In genomic region chr7:106063039-106063438, GRCh38 we compare ENCODE assay signal across 13 cellular contexts. TPM values are rescaled to one million over a fixed set of nuclear protein-coding genes. Genes with fewer than 3 reads are reported as not detected.
DNase-seq lines count a peak whose midpoint lies in the region; ATAC-seq and TF ChIP-seq lines count a peak whose summit lies in the region.
"Had no signal": no experiment of that assay in that cellular context is flagged by ENCODE, and none has a peak within 500 bp of the region (broad histone marks: within the 10 kb centered on the region; RNA-seq: fewer than 3 reads in every experiment).

No MANE protein-coding gene starts in this region.

- H3K9me3 ChIP-seq in PC-9 (ENCODE audit: insufficient read depth, low read depth) (no peaks in the 10 kb centered on the region), esophagus muscularis mucosa (no peaks in the 10 kb centered on the region), body of pancreas (no peaks in the 10 kb centered on the region)

- no peaks in the 10 kb centered on the region for H3K9me2 ChIP-seq in PC-9 (ENCODE audit: insufficient read depth)

- H2AFZ ChIP-seq in PC-9 = no peak overlapping the region

- intact Hi-C loops in PC-9 (cut with micrococcal nuclease; ENCODE audit: unreplicated experiment) = no loop called here
- intact Hi-C loops in esophagus muscularis mucosa (cut with DNase I) = no loop called here
- intact Hi-C loops in body of pancreas (cut with DNase I) = no loop called here

- no peak for TF ChIP-seq EP300 in esophagus muscularis mucosa (IDR thresholded peaks at IDR 0.05)

- H3K36me3 Mint-ChIP-seq in activated CD8-positive, alpha-beta memory T cell treated with anti-CD3 and anti-CD28 coated beads, Interleukin-2, amount 10 ng/mL, durations not matched to agents 7 days and 5 days = no peaks in the 10 kb centered on the region
- peaks cover 5 to 8% of the 10 kb centered on the region in 2 donors for H3K36me3 Mint-ChIP-seq in stimulated activated naive B cell treated with anti-CD40 and anti-IgM and Interleukin-4, amounts not matched to agents 10 μg/mL and 1 μg/mL and 100 μg/mL, for 72 hours

- H3K9me3 Mint-ChIP-seq in activated CD8-positive, alpha-beta memory T cell treated with anti-CD3 and anti-CD28 coated beads, Interleukin-2, amount 10 ng/mL, durations not matched to agents 7 days and 5 days (ENCODE audit: low read depth) = no peaks in the 10 kb centered on the region
- H3K9me3 Mint-ChIP-seq in stimulated activated naive B cell treated with anti-CD40 and anti-IgM and Interleukin-4, amounts not matched to agents 10 μg/mL and 1 μg/mL and 100 μg/mL, for 72 hours = peaks cover 0 to 4% of the 10 kb centered on the region in 2 donors

- H3K36me3 ChIP-seq in PC-9 (ENCODE audit: low read depth) (no peaks in the 10 kb centered on the region), esophagus muscularis mucosa (no peaks in the 10 kb centered on the region), body of pancreas (replicated peaks in 1 of 2; ENCODE audit: insufficient read depth in 1 of 2, low read depth in 2 of 2) (no peaks in the 10 kb centered on the region)

- H3K4me1 Mint-ChIP-seq in activated CD8-positive, alpha-beta memory T cell treated with anti-CD3 and anti-CD28 coated beads, Interleukin-2, amount 10 ng/mL, durations not matched to agents 7 days and 5 days = peaks cover 32% of the 10 kb centered on the region
- H3K4me1 Mint-ChIP-seq in stimulated activated naive B cell treated with anti-CD40 and anti-IgM and Interleukin-4, amounts not matched to agents 10 μg/mL and 1 μg/mL and 100 μg/mL, for 72 hours = peaks cover 62 to 91% of the 10 kb centered on the region in 2 donors

- no peak for ATAC-seq in activated CD8-positive, alpha-beta memory T cell treated with anti-CD3 and anti-CD28 coated beads, Interleukin-2, amount 10 ng/mL, durations not matched to agents 7 days and 5 days
- no peak for ATAC-seq in stimulated activated naive B cell treated with anti-CD40 and anti-IgM and Interleukin-4, amounts not matched to agents 10 μg/mL and 1 μg/mL and 100 μg/mL, for 72 hours (replicated peaks)
- ATAC-seq in body of pancreas (no peak), HG03457 (IDR thresholded peaks at IDR 0.05; ENCODE audit: unreplicated experiment) (no peak)
- ATAC-seq: left ventricle myocardium superior had no signal

- H3K27ac ChIP-seq in PC-9 (peak overlapping the region; percentile 84), esophagus muscularis mucosa (replicated peaks in 1 of 4) (no peak overlapping the region), body of pancreas (no peak overlapping the region)
- H3K27ac ChIP-seq: VCaP had no signal

- POLR2A ChIA-PET in PC-9 (lab: Charles Lee; ENCODE audit: unreplicated experiment) = no interaction called here

- 84% methylated on average over 6 of the region's 6 CpGs for WGBS in esophagus muscularis mucosa
- WGBS in body of pancreas, 2 donors = 81 to 89% methylated on average over 6 of the region's 6 CpGs

- H3K4me2 ChIP-seq in PC-9 = peak overlapping the region; percentile 99
- H3K4me2 ChIP-seq: smooth muscle cell had no signal

- H3K27ac Mint-ChIP-seq in activated CD8-positive, alpha-beta memory T cell treated with anti-CD3 and anti-CD28 coated beads, Interleukin-2, amount 10 ng/mL, durations not matched to agents 7 days and 5 days = peak overlapping the region; percentile 29
- peak overlapping the region; percentile 89 for H3K27ac Mint-ChIP-seq in stimulated activated naive B cell treated with anti-CD40 and anti-IgM and Interleukin-4, amounts not matched to agents 10 μg/mL and 1 μg/mL and 100 μg/mL, for 72 hours

- no peaks in the 10 kb centered on the region for H4K20me1 ChIP-seq in PC-9 (ENCODE audit: insufficient read depth)

- CTCF ChIA-PET in activated CD8-positive, alpha-beta memory T cell treated with anti-CD3 and anti-CD28 coated beads, Interleukin-2, amount 10 ng/mL, durations not matched to agents 7 days and 5 days (lab: Charles Lee) = no interaction called here
- CTCF ChIA-PET in PC-9 (lab: Charles Lee) = interaction anchor here (0.9 kb wide), 1 partner anchor 9 kb away, joined by 3 read pairs; no protein-coding TSS in a partner anchor

- H3F3A ChIP-seq in PC-9 (ENCODE audit: insufficient read depth, low read depth) = peaks cover 66% of the 10 kb centered on the region

- H3K4me3 ChIP-seq in PC-9 (peak overlapping the region; percentile 46; the same call in 1 of the 2 replicates), esophagus muscularis mucosa (no peak overlapping the region), body of pancreas (no peak overlapping the region)
- H3K4me3 ChIP-seq: smooth muscle cell had no signal

- no peak overlapping the region for H3K4me3 Mint-ChIP-seq in activated CD8-positive, alpha-beta memory T cell treated with anti-CD3 and anti-CD28 coated beads, Interleukin-2, amount 10 ng/mL, durations not matched to agents 7 days and 5 days
- peak overlapping the region; percentile 50 to 61 for H3K4me3 Mint-ChIP-seq in stimulated activated naive B cell treated with anti-CD40 and anti-IgM and Interleukin-4, amounts not matched to agents 10 μg/mL and 1 μg/mL and 100 μg/mL, for 72 hours

- TF ChIP-seq CTCF in PC-9 (conservative IDR thresholded peaks at IDR 0.05) = no peak
- no peak for TF ChIP-seq CTCF in esophagus muscularis mucosa (IDR thresholded peaks at IDR 0.05)
- no peak for TF ChIP-seq CTCF in body of pancreas (IDR thresholded peaks at IDR 0.05)

- peaks cover 89% of the 10 kb centered on the region for H3K4me1 ChIP-seq in PC-9 (replicated peaks; ENCODE audit: insufficient read depth)
- H3K4me1 ChIP-seq in esophagus muscularis mucosa = peaks cover 26 to 55% (median 52%) of the 10 kb centered on the region in 4 donors
- peaks cover 29% of the 10 kb centered on the region for H3K4me1 ChIP-seq in body of pancreas

- no peak for TF ChIP-seq POLR2A in esophagus muscularis mucosa (IDR thresholded peaks at IDR 0.05; ENCODE audit: low read depth)
- TF ChIP-seq POLR2A in body of pancreas (IDR thresholded peaks at IDR 0.05) = no peak

- H3K79me2 ChIP-seq in PC-9 (ENCODE audit: low read depth) = no peaks in the 10 kb centered on the region

- BruUV-seq in PC-9 (replicated peaks; lab: Mats Ljungman, UMichigan) = no TSS peak

- H3K27me3 Mint-ChIP-seq in activated CD8-positive, alpha-beta memory T cell treated with anti-CD3 and anti-CD28 coated beads, Interleukin-2, amount 10 ng/mL, durations not matched to agents 7 days and 5 days = no peaks in the 10 kb centered on the region
- no peaks in the 10 kb centered on the region for H3K27me3 Mint-ChIP-seq in stimulated activated naive B cell treated with anti-CD40 and anti-IgM and Interleukin-4, amounts not matched to agents 10 μg/mL and 1 μg/mL and 100 μg/mL, for 72 hours

- H3K27me3 ChIP-seq in PC-9 (ENCODE audit: insufficient read depth, low read depth) = no peaks in the 10 kb centered on the region
- no peaks in the 10 kb centered on the region for H3K27me3 ChIP-seq in esophagus muscularis mucosa
- H3K27me3 ChIP-seq in body of pancreas = no peaks in the 10 kb centered on the region

- DNase-seq in activated CD8-positive, alpha-beta memory T cell treated with anti-CD3 and anti-CD28 coated beads, Interleukin-2, amount 10 ng/mL, durations not matched to agents 7 days and 5 days = peak; percentile 14
- no peak for DNase-seq in activated CD8-positive, alpha-beta memory T cell treated with anti-CD3 and anti-CD28 coated beads, Interleukin-2, amount 50 U/mL, for 4 hours
- DNase-seq in PC-9 = peak in 1 of 2 experiments; percentile 20
- peak; percentile 55 for DNase-seq in esophagus muscularis mucosa (ENCODE audit: extremely low spot score)
- no peak for DNase-seq in stimulated activated naive B cell treated with anti-CD40 and anti-IgM and Interleukin-4, amounts not matched to agents 10 μg/mL and 1 μg/mL and 100 μg/mL, for 72 hours
- DNase-seq in body of pancreas = no peak
- no peak for DNase-seq in superior temporal gyrus (ENCODE audit: extremely low spot score)
- DNase-seq: Calu3, left ventricle myocardium superior, NCI-H1417 treated with DMSO at 0.1 percent for 48 hours had no signal

RNA-seq across cellular contexts. Expression of gene SYPL1, which starts 49.1 kb away (rescaled TPM):
- total RNA-seq in activated CD8-positive, alpha-beta memory T cell treated with anti-CD3 and anti-CD28 coated beads, Interleukin-2, amount 10 ng/mL, durations not matched to agents 7 days and 5 days = 10 to 100 TPM; 21.9 to 24.1 TPM
- total RNA-seq in PC-9 (2021) (83.9 and 102 TPM in 2 replicates), esophagus muscularis mucosa (100 to 1,000 TPM in 1 of 4 donors, 10 to 100 TPM in 3; 83.6 to 135 (median 90.8) TPM), body of pancreas (10 to 100 TPM; 35.6 to 44.1 TPM)

Comparison
In these comparisons a context has a peak if more than half of its experiments do, and no peak if none do; other contexts are left out.
1. DNase-seq: peak in activated CD8-positive, alpha-beta memory T cell treated with anti-CD3 and anti-CD28 coated beads, Interleukin-2, amount 10 ng/mL, durations not matched to agents 7 days and 5 days (single experiment) and esophagus muscularis mucosa (single experiment); none in activated CD8-positive, alpha-beta memory T cell treated with anti-CD3 and anti-CD28 coated beads, Interleukin-2, amount 50 U/mL, for 4 hours (single experiment), stimulated activated naive B cell treated with anti-CD40 and anti-IgM and Interleukin-4, amounts not matched to agents 10 μg/mL and 1 μg/mL and 100 μg/mL, for 72 hours (single experiment), body of pancreas (0 of 4) and superior temporal gyrus (single experiment).